In genomic region chr3:100425321-100425720, GRCh38 we compare ENCODE assay signal across 24 cellular contexts. TPM values are rescaled to one million over a fixed set of nuclear protein-coding genes. Genes with fewer than 3 reads are reported as not detected.
A peak's percentile ranks its signal among the peaks of the same experiment; 100 is the strongest.
DNase-seq lines count a peak whose midpoint lies in the region; ATAC-seq, FAIRE-seq and TF ChIP-seq lines count a peak whose summit lies in the region.
"Had no signal": no experiment of that assay in that cellular context is flagged by ENCODE, and none has a peak within 500 bp of the region (broad histone marks: within the 10 kb centered on the region; RNA-seq: fewer than 3 reads in every experiment).

No MANE protein-coding gene starts in this region.

- H4K20me1 ChIP-seq in PC-3 (ENCODE audit: low read length): no peaks in the 10 kb centered on the region

- WGBS in aorta, 2 donors: 86 to 94% methylated on average over 1 of the region's 1 CpG

- no peaks in the 10 kb centered on the region for H3F3A ChIP-seq in PC-3 (ENCODE audit: low read length, unreplicated experiment)

- no peaks in the 10 kb centered on the region for H3K4me1 Mint-ChIP-seq in activated T-helper 1 cell treated with anti-CD3 and anti-CD28 coated beads, Interleukin-12 subunit alpha, Interleukin-12 subunit beta, Interleukin-2, Interleukin-4 antibody, amounts not matched to agents 30 ng/mL and 10 ng/mL and 1 ng/mL, durations not matched to agents 14 hours and 24 hours and 36 hours (ENCODE audit: low read depth)
- H3K4me1 Mint-ChIP-seq: activated T-helper 17 cell treated with anti-CD3 and anti-CD28 coated beads, Interleukin-2, amount 50 U/mL, for 72 hours; B cell had no signal

- peaks cover 8% of the 10 kb centered on the region for H3K27me3 Mint-ChIP-seq in activated T-helper 1 cell treated with anti-CD3 and anti-CD28 coated beads, Interleukin-12 subunit alpha, Interleukin-12 subunit beta, Interleukin-2, Interleukin-4 antibody, amounts not matched to agents 30 ng/mL and 10 ng/mL and 1 ng/mL, durations not matched to agents 14 hours and 24 hours and 36 hours (ENCODE audit: insufficient read depth)
- H3K27me3 Mint-ChIP-seq: B cell had no signal

- DNase-seq in NCI-H82 (lab: John Stamatoyannopoulos, UW) (peak; percentile 61), NCI-H82 treated with DMSO at 0.1 percent for 48 hours (lab: John Stamatoyannopoulos, UW; ENCODE audit: unreplicated experiment) (no peak), PC-3 (peak; percentile 89), urothelium cell line (ENCODE audit: low spot score) (peak; percentile 40), aorta (no peak)
- no peak for DNase-seq in activated T-helper 1 cell treated with anti-CD3 and anti-CD28 coated beads, Interleukin-12 subunit alpha, Interleukin-12 subunit beta, Interleukin-2, Interleukin-4 antibody, amounts not matched to agents 30 ng/mL and 10 ng/mL and 1 ng/mL, durations not matched to agents 14 hours and 24 hours and 36 hours (ENCODE audit: low spot score)
- DNase-seq: activated CD4-positive, alpha-beta T cell treated with anti-CD3 and anti-CD28 coated beads, Interleukin-2, amount 50 U/mL, for 1 hour; cerebellar nuclear complex; GM23248; kidney glomerular epithelial cell; NCI-H187 treated with DMSO at 0.1 percent for 48 hours; NCI-H748 treated with DMSO at 0.1 percent for 48 hours; stimulated activated CD4-positive, alpha-beta T cell treated with anti-CD3 and anti-CD28 coated beads, Interleukin-4, amount 100 ng/mL, for 1 hour; stimulated activated naive CD4-positive, alpha-beta T cell treated with Interleukin-2 at 50 U/mL for 16 hours; T-helper 17 cell had no signal

- ATAC-seq in PC-3 (peak; percentile 87), esophagus mucosa (peak; percentile 49), HG02588 (IDR thresholded peaks at IDR 0.05; ENCODE audit: unreplicated experiment) (no peak), aorta (ENCODE audit: low FRiP score) (no peak)
- ATAC-seq: activated naive CD4-positive, alpha-beta T cell treated with anti-CD3 and anti-CD28 coated beads, Interleukin-2, amount 50 U/mL, for 72 hours; activated T-helper 17 cell treated with anti-CD3 and anti-CD28 coated beads, Interleukin-2, amount 50 U/mL, for 72 hours; Panc1; T-helper 17 cell had no signal

- CTCF ChIA-PET in PC-3 (lab: Charles Lee): interaction anchor here (0.5 kb wide), 1 partner anchor 271 kb away, joined by 4 read pairs; no protein-coding TSS in a partner anchor

- H3K36me3 ChIP-seq in PC-3 (ENCODE audit: low read depth, low read length) (no peaks in the 10 kb centered on the region), aorta (ENCODE audit: control insufficient read depth in 1 of 2, insufficient read depth in 2 of 2, low read length in 1 of 2) (no peaks in the 10 kb centered on the region)
- H3K36me3 ChIP-seq: ascending aorta, neutrophil had no signal

- no peaks in the 10 kb centered on the region for H3K36me3 Mint-ChIP-seq in activated T-helper 1 cell treated with anti-CD3 and anti-CD28 coated beads, Interleukin-12 subunit alpha, Interleukin-12 subunit beta, Interleukin-2, Interleukin-4 antibody, amounts not matched to agents 30 ng/mL and 10 ng/mL and 1 ng/mL, durations not matched to agents 14 hours and 24 hours and 36 hours (ENCODE audit: low read depth)
- H3K36me3 Mint-ChIP-seq: activated naive CD4-positive, alpha-beta T cell treated with anti-CD3 and anti-CD28 coated beads, Interleukin-2, amount 50 U/mL, for 72 hours had no signal

- H3K9me3 Mint-ChIP-seq in activated T-helper 1 cell treated with anti-CD3 and anti-CD28 coated beads, Interleukin-12 subunit alpha, Interleukin-12 subunit beta, Interleukin-2, Interleukin-4 antibody, amounts not matched to agents 30 ng/mL and 10 ng/mL and 1 ng/mL, durations not matched to agents 14 hours and 24 hours and 36 hours: no peaks in the 10 kb centered on the region
- H3K9me3 Mint-ChIP-seq: activated naive CD4-positive, alpha-beta T cell treated with anti-CD3 and anti-CD28 coated beads, Interleukin-2, amount 50 U/mL, for 72 hours; activated T-helper 17 cell treated with anti-CD3 and anti-CD28 coated beads, Interleukin-2, amount 50 U/mL, for 72 hours had no signal

- H3K4me3 Mint-ChIP-seq in activated T-helper 1 cell treated with anti-CD3 and anti-CD28 coated beads, Interleukin-12 subunit alpha, Interleukin-12 subunit beta, Interleukin-2, Interleukin-4 antibody, amounts not matched to agents 30 ng/mL and 10 ng/mL and 1 ng/mL, durations not matched to agents 14 hours and 24 hours and 36 hours: no peak overlapping the region
- H3K4me3 Mint-ChIP-seq: activated T-helper 17 cell treated with anti-CD3 and anti-CD28 coated beads, Interleukin-2, amount 50 U/mL, for 72 hours; B cell; T-helper 17 cell had no signal

- no peak overlapping the region for H3K27ac Mint-ChIP-seq in activated T-helper 1 cell treated with anti-CD3 and anti-CD28 coated beads, Interleukin-12 subunit alpha, Interleukin-12 subunit beta, Interleukin-2, Interleukin-4 antibody, amounts not matched to agents 30 ng/mL and 10 ng/mL and 1 ng/mL, durations not matched to agents 14 hours and 24 hours and 36 hours
- H3K27ac Mint-ChIP-seq: activated naive CD4-positive, alpha-beta T cell treated with anti-CD3 and anti-CD28 coated beads, Interleukin-2, amount 50 U/mL, for 72 hours; activated T-helper 17 cell treated with anti-CD3 and anti-CD28 coated beads, Interleukin-2, amount 50 U/mL, for 72 hours; B cell; T-helper 17 cell had no signal

- no peaks in the 10 kb centered on the region for H3K9me2 ChIP-seq in PC-3 (replicated peaks; ENCODE audit: low read length)

- no peak for FAIRE-seq in urothelium cell line (lab: Jason Lieb, UNC)
- FAIRE-seq: A204.1 had no signal

- H3K4me2 ChIP-seq in PC-3 (ENCODE audit: low read length): peak overlapping the region; percentile 36

- H3K4me3 ChIP-seq in PC-3 (ENCODE audit: low read length) (no peak overlapping the region), aorta (ENCODE audit: low read length in 2 of 2) (no peak overlapping the region)
- H3K4me3 ChIP-seq: ascending aorta, GM23248 had no signal

- H3K9ac ChIP-seq in PC-3 (ENCODE audit: low read length): no peak overlapping the region
- H3K9ac ChIP-seq: GM23248 had no signal

- BruUV-seq in PC-3 (replicated peaks; lab: Mats Ljungman, UMichigan): no TSS peak

- H2AFZ ChIP-seq in PC-3 (ENCODE audit: low read length): no peak overlapping the region
- H2AFZ ChIP-seq: GM23248 had no signal

- no peaks in the 10 kb centered on the region for H3K79me2 ChIP-seq in PC-3 (ENCODE audit: low read length)

- intact Hi-C loops in PC-3 (cut with micrococcal nuclease): loop anchor here (1.0 kb wide), 1 partner anchor 24 kb away; the partner anchor contains the start of genes LNP1 and TOMM70
- intact Hi-C loops in activated T-helper 1 cell treated with anti-CD3 and anti-CD28 coated beads, Interleukin-12 subunit alpha, Interleukin-12 subunit beta, Interleukin-2, Interleukin-4 antibody, amounts not matched to agents 30 ng/mL and 10 ng/mL and 1 ng/mL, durations not matched to agents 14 hours and 24 hours and 36 hours (cut with micrococcal nuclease): no loop called here
- intact Hi-C loops in aorta (cut with DNase I): no loop called here

- TF ChIP-seq CTCF in PC-3 (conservative IDR thresholded peaks at IDR 0.05; ENCODE audit: low read depth, low read length): no peak

- H3K27ac ChIP-seq in PC-3 (ENCODE audit: low read length) (peak overlapping the region; percentile 43), aorta (ENCODE audit: low read depth in 1 of 2, low read length in 2 of 2) (no peak overlapping the region)
- H3K27ac ChIP-seq: ascending aorta, GM23248, neutrophil had no signal

- peaks cover 18% of the 10 kb centered on the region for H3K4me1 ChIP-seq in PC-3 (ENCODE audit: insufficient read depth, low read length)
- peaks cover 0 to 12% of the 10 kb centered on the region in 2 donors for H3K4me1 ChIP-seq in aorta (ENCODE audit: control insufficient read depth in 1 of 2, insufficient read depth in 2 of 2, low read length in 2 of 2)

- no peaks in the 10 kb centered on the region for H3K27me3 ChIP-seq in PC-3 (ENCODE audit: low read length)
- H3K27me3 ChIP-seq in aorta (ENCODE audit: control insufficient read depth in 1 of 2, insufficient read depth in 2 of 2, low read length in 1 of 2): no peaks in the 10 kb centered on the region
- H3K27me3 ChIP-seq: ascending aorta, neutrophil had no signal

- no peaks in the 10 kb centered on the region for H3K9me3 ChIP-seq in PC-3 (ENCODE audit: low read length)
- no peaks in the 10 kb centered on the region for H3K9me3 ChIP-seq in aorta (ENCODE audit: control insufficient read depth, low read length)
- H3K9me3 ChIP-seq: ascending aorta, neutrophil had no signal

- POLR2A ChIA-PET in PC-3 (lab: Charles Lee; ENCODE audit: unreplicated experiment): interaction anchor here (0.7 kb wide), 1 partner anchor 51 kb away, joined by 4 read pairs; no protein-coding TSS in a partner anchor

RNA-seq across cellular contexts. Expression of gene LNP1, which starts 24.0 kb away (rescaled TPM):
- total RNA-seq in PC-3 (2014; rRNA removed): 5.2 and 6.8 TPM in 2 replicates
- total RNA-seq in esophagus mucosa: 0.64 TPM
- 2.4 and 2.6 TPM in 2 replicates for total RNA-seq in activated T-helper 1 cell treated with anti-CD3 and anti-CD28 coated beads, Interleukin-12 subunit alpha, Interleukin-12 subunit beta, Interleukin-2, Interleukin-4 antibody, amounts not matched to agents 30 ng/mL and 10 ng/mL and 1 ng/mL, durations not matched to agents 14 hours and 24 hours and 36 hours
- 1 to 10 TPM; 2.8 to 5.1 TPM for total RNA-seq in aorta
- 10 to 100 TPM in 1 of 2 donors, 1 to 10 TPM in 1; 6.5 to 12.8 TPM for polyA plus RNA-seq in aorta

RNA-seq across cellular contexts. Expression of gene TOMM70, which starts 24.4 kb away (rescaled TPM):
- total RNA-seq in PC-3 (2014; rRNA removed) (85.3 and 91.7 TPM in 2 replicates), esophagus mucosa (33.0 TPM), aorta (10 to 100 TPM; 30.8 to 33.9 TPM)
- total RNA-seq in activated T-helper 1 cell treated with anti-CD3 and anti-CD28 coated beads, Interleukin-12 subunit alpha, Interleukin-12 subunit beta, Interleukin-2, Interleukin-4 antibody, amounts not matched to agents 30 ng/mL and 10 ng/mL and 1 ng/mL, durations not matched to agents 14 hours and 24 hours and 36 hours: 60.0 and 62.9 TPM in 2 replicates
- polyA plus RNA-seq in aorta: 10 to 100 TPM; 17.1 to 18.9 TPM

Comparison
In these comparisons a context has a peak if more than half of its experiments do, and no peak if none do; other contexts are left out.
1. DNase-seq: peak in NCI-H82 (single experiment), PC-3 (single experiment) and urothelium cell line (single experiment); none in NCI-H82 treated with DMSO at 0.1 percent for 48 hours (single experiment), activated T-helper 1 cell treated with anti-CD3 and anti-CD28 coated beads, Interleukin-12 subunit alpha, Interleukin-12 subunit beta, Interleukin-2, Interleukin-4 antibody, amounts not matched to agents 30 ng/mL and 10 ng/mL and 1 ng/mL, durations not matched to agents 14 hours and 24 hours and 36 hours (single experiment) and aorta (0 of 2).
2. ATAC-seq: peak in PC-3 (single experiment) and esophagus mucosa (single experiment); none in HG02588 (single experiment) and aorta (single experiment).